ENCODE assay signal across 28 cellular contexts in the genomic region with DNA sequence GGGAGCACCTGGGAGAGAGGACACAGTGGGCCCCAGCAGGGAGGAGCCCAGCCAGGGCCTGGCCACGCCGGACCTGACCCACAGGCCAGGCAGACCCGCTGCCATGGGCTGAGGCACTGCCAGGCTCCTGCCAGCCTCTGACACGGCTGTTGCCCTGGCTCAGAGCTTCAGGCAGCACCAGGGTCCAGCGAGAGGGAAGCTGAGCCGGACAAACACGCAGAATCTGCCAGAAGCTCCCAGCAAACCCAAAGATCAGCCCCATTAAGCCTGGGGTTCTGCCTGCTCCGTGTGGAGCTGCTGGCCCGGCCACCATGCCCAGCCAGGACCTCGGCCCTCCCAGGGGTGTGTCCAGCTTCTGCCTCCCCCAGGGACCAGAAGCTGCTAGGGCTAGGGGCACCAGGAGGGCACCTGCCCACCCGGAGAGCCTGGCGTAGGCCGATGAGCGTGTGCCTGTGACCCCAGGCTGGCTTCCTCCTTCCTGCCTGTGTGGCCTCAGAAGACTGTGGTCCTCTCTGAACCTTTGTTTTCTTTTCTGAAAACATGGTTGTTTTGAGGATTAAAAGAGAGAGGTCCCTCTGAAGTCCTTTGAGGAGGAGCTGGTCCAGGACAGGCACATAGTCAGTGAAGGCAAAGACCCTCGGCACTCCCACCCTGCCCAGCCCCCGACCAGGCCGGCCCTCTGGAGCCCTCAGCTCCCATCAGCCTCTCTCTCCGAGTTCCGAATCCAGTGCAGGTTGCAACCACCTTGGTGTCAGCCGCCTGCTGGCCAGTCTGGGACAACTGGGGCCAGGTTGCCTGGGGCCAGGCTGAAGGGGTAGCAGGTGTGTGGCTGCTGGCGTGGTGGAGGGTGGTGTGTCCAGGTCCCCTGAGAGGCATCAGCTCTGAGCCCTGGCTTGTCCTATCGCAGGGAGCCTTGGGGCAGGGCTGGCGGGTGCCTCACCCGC. TPM values are rescaled to one million over a fixed set of nuclear protein-coding genes. Genes with fewer than 3 reads are reported as not detected.
"Had no signal": no experiment of that assay in that cellular context is flagged by ENCODE, and none has a peak within 500 bp of the region (broad histone marks: within the 10 kb centered on the region; RNA-seq: fewer than 3 reads in every experiment).

No MANE protein-coding gene starts in this region.

- H3K36me3 Mint-ChIP-seq: immature natural killer cell; naive thymus-derived CD4-positive, alpha-beta T cell had no signal

- H3K36me3 ChIP-seq: left lung, upper lobe of left lung had no signal

- H3K27ac ChIP-seq: foreskin keratinocyte, left lung, upper lobe of left lung had no signal

- ATAC-seq: activated CD4-positive, alpha-beta T cell treated with anti-CD3 and anti-CD28 coated beads for 36 hours; activated naive CD8-positive, alpha-beta T cell treated with anti-CD3 and anti-CD28 coated beads, Interleukin-2, amount 50 U/mL, for 24 hours; foreskin keratinocyte; left lung; naive thymus-derived CD4-positive, alpha-beta T cell; stimulated activated naive CD8-positive, alpha-beta T cell treated with anti-CD3 and anti-CD28 coated beads, Interleukin-15, Interleukin-2, amounts not matched to agents 100 U/mL and 50 U/mL, for 24 hours had no signal

- H3K9me3 ChIP-seq: left lung, upper lobe of left lung had no signal

- H3K4me3 ChIP-seq: left lung, lung, upper lobe of left lung had no signal

- H3K4me1 ChIP-seq: foreskin keratinocyte, left lung, upper lobe of left lung had no signal

- DNase-seq: activated B cell treated with CpG ODN at 0.5 μM for 24 hours; activated CD4-positive, alpha-beta T cell treated with anti-CD3 and anti-CD28 coated beads for 36 hours; activated CD4-positive, alpha-beta T cell treated with anti-CD3 and anti-CD28 coated beads, Interleukin-2, amount 50 U/mL, for 4 hours; activated CD8-positive, alpha-beta memory T cell treated with anti-CD3 and anti-CD28 coated beads, Interleukin-2, amount 50 U/mL, for 48 hours; activated gamma-delta T cell; activated naive CD4-positive, alpha-beta T cell treated with anti-CD3 and anti-CD28 coated beads, Interleukin-2, amount 50 U/mL, for 16 hours; activated naive CD8-positive, alpha-beta T cell treated with anti-CD3 and anti-CD28 coated beads, Interleukin-2, amount 50 U/mL, for 24 hours; effector CD8-positive, alpha-beta T cell; foreskin keratinocyte; immature natural killer cell; left lung; naive thymus-derived CD4-positive, alpha-beta T cell; stimulated activated CD4-positive, alpha-beta T cell treated with anti-CD3 and anti-CD28 coated beads, Interleukin-12 subunit alpha, Interleukin-12 subunit beta, amount 100 ng/mL, for 4 hours; stimulated activated CD4-positive, alpha-beta T cell treated with anti-CD3 and anti-CD28 coated beads, Interleukin-4, amount 100 ng/mL, for 4 hours; stimulated activated naive CD8-positive, alpha-beta T cell treated with anti-CD3 and anti-CD28 coated beads, Interleukin-15, Interleukin-2, amounts not matched to agents 100 U/mL and 50 U/mL, for 24 hours; T-helper 9 cell had no signal

- H3K9me3 Mint-ChIP-seq: activated B cell treated with CpG ODN at 0.5 μM for 24 hours; activated naive CD8-positive, alpha-beta T cell treated with anti-CD3 and anti-CD28 coated beads, Interleukin-2, amount 50 U/mL, for 24 hours; dendritic cell treated with granulocyte-macrophage colony-stimulating factor and Interleukin-4, amounts not matched to agents 40 ng/mL and 50 ng/mL, for 4 days; immature natural killer cell; naive thymus-derived CD4-positive, alpha-beta T cell; neural crest cell had no signal

- H3K4me3 Mint-ChIP-seq: activated B cell treated with CpG ODN at 0.5 μM for 24 hours; activated CD4-positive, alpha-beta T cell treated with anti-CD3 and anti-CD28 coated beads for 36 hours; activated naive CD8-positive, alpha-beta T cell treated with anti-CD3 and anti-CD28 coated beads, Interleukin-2, amount 50 U/mL, for 24 hours; dendritic cell treated with granulocyte-macrophage colony-stimulating factor and Interleukin-4, amounts not matched to agents 40 ng/mL and 50 ng/mL, for 4 days; immature natural killer cell; naive thymus-derived CD4-positive, alpha-beta T cell; neural crest cell had no signal

- H3K27ac Mint-ChIP-seq: activated B cell treated with CpG ODN at 0.5 μM for 24 hours; activated CD4-positive, alpha-beta T cell treated with anti-CD3 and anti-CD28 coated beads for 36 hours; activated naive CD8-positive, alpha-beta T cell treated with anti-CD3 and anti-CD28 coated beads, Interleukin-2, amount 50 U/mL, for 24 hours; dendritic cell treated with granulocyte-macrophage colony-stimulating factor and Interleukin-4, amounts not matched to agents 40 ng/mL and 50 ng/mL, for 4 days; immature natural killer cell; naive thymus-derived CD4-positive, alpha-beta T cell had no signal

- H3K4me1 Mint-ChIP-seq: activated B cell treated with CpG ODN at 0.5 μM for 24 hours; activated CD4-positive, alpha-beta T cell treated with anti-CD3 and anti-CD28 coated beads for 36 hours; activated naive CD8-positive, alpha-beta T cell treated with anti-CD3 and anti-CD28 coated beads, Interleukin-2, amount 50 U/mL, for 24 hours; immature natural killer cell; neural crest cell had no signal

RNA-seq across cellular contexts. Expression of a gene that starts 39.6 kb away (rescaled TPM):
- total RNA-seq: activated B cell treated with CpG ODN at 0.5 μM for 24 hours; activated CD4-positive, alpha-beta T cell treated with anti-CD3 and anti-CD28 coated beads for 36 hours; activated CD8-positive, alpha-beta memory T cell treated with anti-CD3 and anti-CD28 coated beads for 36 hours; chondrocyte; foreskin keratinocyte; kidney epithelial cell; T-helper 1 cell treated with Interleukin-12 subunit alpha and Interleukin-12 subunit beta and Interleukin-4 antibody, amounts not matched to agents 30 ng/mL and 1 ng/mL, for 36 hours had no signal
- polyA plus RNA-seq: foreskin keratinocyte; immature natural killer cell; naive thymus-derived CD4-positive, alpha-beta T cell had no signal

RNA-seq across cellular contexts. Expression of a gene that starts 42.3 kb away (rescaled TPM):
- total RNA-seq: activated B cell treated with CpG ODN at 0.5 μM for 24 hours; activated CD4-positive, alpha-beta T cell treated with anti-CD3 and anti-CD28 coated beads for 36 hours; activated CD8-positive, alpha-beta memory T cell treated with anti-CD3 and anti-CD28 coated beads for 36 hours; chondrocyte; foreskin keratinocyte; kidney epithelial cell; left lung; lung; naive thymus-derived CD4-positive, alpha-beta T cell; neural crest cell; omental fat pad; posterior vena cava; subcutaneous adipose tissue; T-helper 1 cell treated with Interleukin-12 subunit alpha and Interleukin-12 subunit beta and Interleukin-4 antibody, amounts not matched to agents 30 ng/mL and 1 ng/mL, for 36 hours; upper lobe of left lung had no signal
- polyA plus RNA-seq: esophagus; foreskin keratinocyte; immature natural killer cell; lung; naive thymus-derived CD4-positive, alpha-beta T cell had no signal
